15 cellular contexts compared by ENCODE assay signal in the genomic region with DNA sequence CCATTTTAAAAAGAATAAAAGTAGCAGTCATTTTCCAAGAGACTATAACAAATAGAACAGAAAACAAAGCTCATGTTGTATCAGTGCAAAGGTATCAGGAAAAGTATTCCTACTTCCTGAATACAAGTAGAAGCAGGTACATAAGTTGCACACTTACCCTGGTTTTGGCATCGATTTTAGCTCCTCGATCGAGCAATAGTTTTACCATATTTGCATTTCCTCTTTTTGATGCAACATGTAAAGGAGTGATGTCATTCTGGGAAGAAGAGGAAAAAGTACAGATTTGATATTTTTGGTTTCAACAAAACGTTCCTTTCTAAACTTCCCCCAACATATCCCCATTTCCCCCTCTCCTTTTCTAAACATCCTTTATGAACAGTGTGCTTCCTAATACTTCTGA.
"Had no signal": no experiment of that assay in that cellular context is flagged by ENCODE, and none has a peak within 500 bp of the region (broad histone marks: within the 10 kb centered on the region; RNA-seq: fewer than 3 reads in every experiment).

No MANE protein-coding gene starts in this region.

- H3K27me3 ChIP-seq: brain microvascular endothelial cell, esophagus squamous epithelium, heart right ventricle, tibial artery had no signal

- H3K9me3 Mint-ChIP-seq: activated naive CD4-positive, alpha-beta T cell treated with anti-CD3 and anti-CD28 coated beads for 36 hours; activated T-cell treated with anti-CD3 and anti-CD28 coated beads, Interleukin-2, amount 50 U/mL, for 24 hours; immature natural killer cell had no signal

- H3K9me3 ChIP-seq: esophagus squamous epithelium, heart right ventricle, tibial artery had no signal

- H3K4me3 Mint-ChIP-seq: activated CD4-positive, alpha-beta T cell treated with anti-CD3 and anti-CD28 coated beads, Interleukin-2, amount 10 ng/mL, durations not matched to agents 7 days and 5 days; activated CD8-positive, alpha-beta T cell treated with anti-CD3 and anti-CD28 coated beads, Interleukin-2, amount 10 ng/mL, durations not matched to agents 7 days and 5 days; activated naive CD4-positive, alpha-beta T cell treated with anti-CD3 and anti-CD28 coated beads for 36 hours; activated T-cell treated with anti-CD3 and anti-CD28 coated beads, Interleukin-2, amount 50 U/mL, for 24 hours; immature natural killer cell had no signal

- H3K36me3 ChIP-seq: brain microvascular endothelial cell, esophagus squamous epithelium, heart right ventricle, tibial artery had no signal

- ATAC-seq: activated CD8-positive, alpha-beta T cell treated with anti-CD3 and anti-CD28 coated beads, Interleukin-2, amount 10 ng/mL, durations not matched to agents 7 days and 5 days had no signal

- H3K27ac ChIP-seq: brain microvascular endothelial cell, esophagus squamous epithelium, tibial artery had no signal

- H3K4me3 ChIP-seq: esophagus squamous epithelium, heart right ventricle, tibial artery had no signal

- DNase-seq: activated CD4-positive, alpha-beta T cell treated with anti-CD3 and anti-CD28 coated beads, Interleukin-2, amount 10 ng/mL, durations not matched to agents 7 days and 5 days; activated CD8-positive, alpha-beta T cell treated with anti-CD3 and anti-CD28 coated beads, Interleukin-2, amount 10 ng/mL, durations not matched to agents 7 days and 5 days; activated naive CD4-positive, alpha-beta T cell treated with anti-CD3 and anti-CD28 coated beads for 36 hours; activated T-cell treated with anti-CD3 and anti-CD28 coated beads, Interleukin-2, amount 50 U/mL, for 24 hours; cortex of kidney; effector CD4-positive, alpha-beta T cell; esophagus squamous epithelium; immature natural killer cell; left ventricle myocardium superior; stimulated activated CD4-positive, alpha-beta T cell treated with anti-CD3 and anti-CD28 coated beads, Interleukin-2, amount 100 ng/mL, for 24 hours; stimulated activated naive CD4-positive, alpha-beta T cell treated with Interleukin-2 at 50 U/mL for 16 hours; tibial artery had no signal

- FAIRE-seq: urothelium cell line had no signal

- H3K27ac Mint-ChIP-seq: activated CD4-positive, alpha-beta T cell treated with anti-CD3 and anti-CD28 coated beads, Interleukin-2, amount 10 ng/mL, durations not matched to agents 7 days and 5 days; activated CD8-positive, alpha-beta T cell treated with anti-CD3 and anti-CD28 coated beads, Interleukin-2, amount 10 ng/mL, durations not matched to agents 7 days and 5 days; activated naive CD4-positive, alpha-beta T cell treated with anti-CD3 and anti-CD28 coated beads for 36 hours; activated T-cell treated with anti-CD3 and anti-CD28 coated beads, Interleukin-2, amount 50 U/mL, for 24 hours; immature natural killer cell had no signal

- H3K27me3 Mint-ChIP-seq: activated CD4-positive, alpha-beta T cell treated with anti-CD3 and anti-CD28 coated beads, Interleukin-2, amount 10 ng/mL, durations not matched to agents 7 days and 5 days; activated T-cell treated with anti-CD3 and anti-CD28 coated beads, Interleukin-2, amount 50 U/mL, for 24 hours had no signal
